ENCODE assay signal across 28 cellular contexts in the genomic region with DNA sequence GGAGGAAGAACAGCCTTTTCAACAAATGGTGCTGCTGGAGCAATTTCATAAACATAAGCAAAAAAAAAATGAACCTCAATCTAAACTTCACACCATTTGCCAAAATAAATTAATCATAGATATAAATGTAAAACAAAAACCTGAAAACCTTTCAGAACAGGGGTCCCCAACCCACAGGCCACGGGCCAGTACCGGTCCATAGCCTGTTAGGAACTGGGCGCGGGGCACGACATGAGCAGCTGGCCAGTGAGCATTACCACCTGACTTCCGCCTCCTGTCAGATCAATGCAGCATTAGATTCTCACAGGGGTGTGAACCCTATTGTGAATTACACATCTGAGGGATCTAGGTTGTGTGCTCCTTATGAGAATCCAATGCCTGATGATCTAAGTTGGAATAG.
"Had no signal": no experiment of that assay in that cellular context is flagged by ENCODE, and none has a peak within 500 bp of the region (broad histone marks: within the 10 kb centered on the region; RNA-seq: fewer than 3 reads in every experiment).

No MANE protein-coding gene starts in this region.

- ATAC-seq: stimulated activated effector memory CD8-positive, alpha-beta T cell treated with anti-CD3 and anti-CD28 coated beads, Interleukin-12 subunit alpha, Interleukin-12 subunit beta, amount 100 ng/mL, for 72 hours; stimulated activated memory B cell treated with anti-CD40 and anti-IgM and Interleukin-4, amounts not matched to agents 10 μg/mL and 1 μg/mL and 100 μg/mL, for 72 hours; stimulated activated naive B cell treated with anti-CD40 and anti-IgM and Interleukin-4, amounts not matched to agents 10 μg/mL and 1 μg/mL and 100 μg/mL, for 72 hours; stimulated activated naive CD8-positive, alpha-beta T cell treated with anti-CD3 and anti-CD28 coated beads, Interleukin-15, amount 100 ng/mL, for 72 hours; stimulated activated naive CD8-positive, alpha-beta T cell treated with anti-CD3 and anti-CD28 coated beads, Interleukin-15, Interleukin-2, amounts not matched to agents 100 U/mL and 50 U/mL, for 24 hours; upper lobe of right lung had no signal

- H3K27ac ChIP-seq: stomach, suprapubic skin, testis, thoracic aorta, thyroid gland, tibial artery, tibial nerve, transverse colon, upper lobe of left lung, upper lobe of right lung, uterus, vagina had no signal

- DNase-seq: stimulated activated CD4-positive, alpha-beta T cell treated with anti-CD3 and anti-CD28 coated beads, Interleukin-2, amount 100 ng/mL, for 48 hours; stimulated activated CD4-positive, alpha-beta T cell treated with anti-CD3 and anti-CD28 coated beads, Interleukin-4, amount 100 ng/mL, for 1 hour; stimulated activated CD4-positive, alpha-beta T cell treated with anti-CD3 and anti-CD28 coated beads, Interleukin-4, amount 100 ng/mL, for 24 hours; stimulated activated CD4-positive, alpha-beta T cell treated with anti-CD3 and anti-CD28 coated beads, Interleukin-4, amount 100 ng/mL, for 4 hours; stimulated activated CD8-positive, alpha-beta memory T cell treated with anti-CD3 and anti-CD28 coated beads, Interleukin-4, amount 100 ng/mL, for 48 hours; stimulated activated naive B cell treated with anti-CD40 and anti-IgM and Interleukin-4, amounts not matched to agents 10 μg/mL and 1 μg/mL and 100 μg/mL, for 72 hours; stimulated activated naive CD4-positive, alpha-beta T cell; stimulated activated naive CD4-positive, alpha-beta T cell treated with Interleukin-2 at 50 U/mL for 16 hours; stimulated activated naive CD8-positive, alpha-beta T cell treated with anti-CD3 and anti-CD28 coated beads, Interleukin-15, amount 100 ng/mL, for 72 hours; stimulated activated naive CD8-positive, alpha-beta T cell treated with anti-CD3 and anti-CD28 coated beads, Interleukin-15, Interleukin-2, amounts not matched to agents 100 U/mL and 50 U/mL, for 24 hours; stomach; substantia nigra; testis; thyroid gland; tibial artery; transverse colon; trophoblast cell; upper lobe of right lung; uterus had no signal

- H3K4me3 Mint-ChIP-seq: stimulated activated effector memory CD8-positive, alpha-beta T cell treated with anti-CD3 and anti-CD28 coated beads, Interleukin-12 subunit alpha, Interleukin-12 subunit beta, amount 100 ng/mL, for 72 hours; stimulated activated memory B cell treated with anti-CD40 and anti-IgM and Interleukin-4, amounts not matched to agents 10 μg/mL and 1 μg/mL and 100 μg/mL, for 72 hours; stimulated activated naive B cell treated with anti-CD40 and anti-IgM and Interleukin-4, amounts not matched to agents 10 μg/mL and 1 μg/mL and 100 μg/mL, for 72 hours; stimulated activated naive CD8-positive, alpha-beta T cell treated with anti-CD3 and anti-CD28 coated beads, Interleukin-15, amount 100 ng/mL, for 72 hours; stimulated activated naive CD8-positive, alpha-beta T cell treated with anti-CD3 and anti-CD28 coated beads, Interleukin-15, Interleukin-2, amounts not matched to agents 100 ng/mL and 50 ng/mL, for 24 hours; type B pancreatic cell had no signal

- H3K4me3 ChIP-seq: stomach, suprapubic skin, testis, thoracic aorta, thyroid gland, tibial artery, tibial nerve, transverse colon, upper lobe of left lung, upper lobe of right lung, uterus, vagina had no signal

- H3K36me3 ChIP-seq: stomach, suprapubic skin, thoracic aorta, thyroid gland, tibial artery, tibial nerve, transverse colon, upper lobe of left lung, upper lobe of right lung, uterus, vagina had no signal

- H3K27ac Mint-ChIP-seq: stimulated activated effector memory CD8-positive, alpha-beta T cell treated with anti-CD3 and anti-CD28 coated beads, Interleukin-12 subunit alpha, Interleukin-12 subunit beta, amount 100 ng/mL, for 72 hours; stimulated activated memory B cell treated with anti-CD40 and anti-IgM and Interleukin-4, amounts not matched to agents 10 μg/mL and 1 μg/mL and 100 μg/mL, for 72 hours; stimulated activated naive B cell treated with anti-CD40 and anti-IgM and Interleukin-4, amounts not matched to agents 10 μg/mL and 1 μg/mL and 100 μg/mL, for 72 hours; stimulated activated naive CD8-positive, alpha-beta T cell treated with anti-CD3 and anti-CD28 coated beads, Interleukin-15, amount 100 ng/mL, for 72 hours; stimulated activated naive CD8-positive, alpha-beta T cell treated with anti-CD3 and anti-CD28 coated beads, Interleukin-15, Interleukin-2, amounts not matched to agents 100 ng/mL and 50 ng/mL, for 24 hours; type B pancreatic cell had no signal

- H3K9me3 ChIP-seq: suprapubic skin, testis, thoracic aorta, thyroid gland, upper lobe of left lung, uterus, vagina had no signal

- H3K4me1 Mint-ChIP-seq: stimulated activated memory B cell treated with anti-CD40 and anti-IgM and Interleukin-4, amounts not matched to agents 10 μg/mL and 1 μg/mL and 100 μg/mL, for 72 hours; stimulated activated naive B cell treated with anti-CD40 and anti-IgM and Interleukin-4, amounts not matched to agents 10 μg/mL and 1 μg/mL and 100 μg/mL, for 72 hours; stimulated activated naive CD8-positive, alpha-beta T cell treated with anti-CD3 and anti-CD28 coated beads, Interleukin-15, amount 100 ng/mL, for 72 hours had no signal

- H3K27me3 ChIP-seq: stomach, suprapubic skin, testis, thyroid gland, tibial artery, tibial nerve, transverse colon, upper lobe of left lung, upper lobe of right lung, uterus, vagina had no signal

- H3K27me3 Mint-ChIP-seq: stimulated activated memory B cell treated with anti-CD40 and anti-IgM and Interleukin-4, amounts not matched to agents 10 μg/mL and 1 μg/mL and 100 μg/mL, for 72 hours; stimulated activated naive B cell treated with anti-CD40 and anti-IgM and Interleukin-4, amounts not matched to agents 10 μg/mL and 1 μg/mL and 100 μg/mL, for 72 hours; stimulated activated naive CD8-positive, alpha-beta T cell treated with anti-CD3 and anti-CD28 coated beads, Interleukin-15, amount 100 ng/mL, for 72 hours; stimulated activated naive CD8-positive, alpha-beta T cell treated with anti-CD3 and anti-CD28 coated beads, Interleukin-15, Interleukin-2, amounts not matched to agents 100 ng/mL and 50 ng/mL, for 24 hours; type B pancreatic cell had no signal

- H3K4me1 ChIP-seq: stomach, suprapubic skin, testis, thyroid gland, tibial artery, tibial nerve, transverse colon, upper lobe of left lung, upper lobe of right lung, uterus, vagina had no signal
